Comparison of ENCODE assay signal across 17 cellular contexts in the genomic region with DNA sequence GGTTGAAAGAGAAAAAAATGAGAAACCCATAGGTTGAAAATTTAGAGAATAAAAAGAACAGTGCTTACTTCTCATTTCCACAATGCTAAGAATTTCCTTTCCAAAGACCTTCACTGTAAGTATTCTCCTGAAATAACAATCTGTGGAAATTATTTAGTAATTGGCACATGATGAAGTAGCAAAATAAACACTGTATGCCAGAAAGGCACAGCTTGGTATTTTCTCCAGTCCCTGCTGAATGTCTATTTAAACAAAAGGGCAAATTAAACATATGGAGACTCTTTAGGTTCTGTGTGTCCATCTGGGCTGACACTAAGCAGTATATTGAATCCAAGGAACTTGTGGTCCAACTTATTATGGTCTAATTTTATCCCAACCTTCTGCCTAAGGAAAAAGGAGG. TPM values are rescaled to one million over a fixed set of nuclear protein-coding genes. Genes with fewer than 3 reads are reported as not detected.
A peak's percentile ranks its signal among the peaks of the same experiment; 100 is the strongest.
DNase-seq lines count a peak whose midpoint lies in the region; ATAC-seq and TF ChIP-seq lines count a peak whose summit lies in the region.
"Had no signal": no experiment of that assay in that cellular context is flagged by ENCODE, and none has a peak within 500 bp of the region (broad histone marks: within the 10 kb centered on the region; RNA-seq: fewer than 3 reads in every experiment).

No MANE protein-coding gene starts in this region.

- POLR2A ChIA-PET in activated CD4-positive, alpha-beta T cell treated with anti-CD3 and anti-CD28 coated beads for 36 hours (lab: Charles Lee) = no interaction called here
- POLR2A ChIA-PET in CD4-positive, alpha-beta memory T cell (lab: Charles Lee; ENCODE audit: partially characterized antibody) = no interaction called here

- CTCF ChIA-PET in activated CD4-positive, alpha-beta T cell treated with anti-CD3 and anti-CD28 coated beads for 36 hours (lab: Charles Lee) = no interaction called here
- CTCF ChIA-PET in CD4-positive, alpha-beta memory T cell (lab: Charles Lee; ENCODE audit: partially characterized antibody) = no interaction called here

- no peaks in the 10 kb centered on the region for H3K27me3 ChIP-seq in KMS-11 (ENCODE audit: insufficient read depth, low read depth)
- H3K27me3 ChIP-seq in skeletal muscle tissue (ENCODE audit: control insufficient read depth in 3 of 3, insufficient read depth in 3 of 3, low read length in 3 of 3) = no peaks in the 10 kb centered on the region
- H3K27me3 ChIP-seq in CD4-positive, alpha-beta memory T cell (ENCODE audit: insufficient read depth, low read length) = no peaks in the 10 kb centered on the region
- H3K27me3 ChIP-seq: Peyer's patch had no signal

- intact Hi-C loops in activated CD4-positive, alpha-beta T cell treated with anti-CD3 and anti-CD28 coated beads for 36 hours (cut with DNase I, micrococcal nuclease) = no loop called here
- intact Hi-C loops in CD4-positive, alpha-beta memory T cell (cut with micrococcal nuclease) = no loop called here

- no peak for TF ChIP-seq CTCF in KMS-11 (conservative IDR thresholded peaks at IDR 0.05; ENCODE audit: low read depth, low read length)

- H3K9me3 Mint-ChIP-seq in activated CD4-positive, alpha-beta T cell treated with anti-CD3 and anti-CD28 coated beads for 36 hours (ENCODE audit: low read depth) = peaks cover 3% of the 10 kb centered on the region
- H3K9me3 Mint-ChIP-seq in CD4-positive, alpha-beta memory T cell = peaks cover 0 to 2% (median 0%) of the 10 kb centered on the region in 8 donors
- H3K9me3 Mint-ChIP-seq: effector memory CD8-positive, alpha-beta T cell had no signal

- peak; percentile 67 for DNase-seq in fibroblast of peridontal ligament (ENCODE audit: extremely low read depth)
- DNase-seq in activated CD4-positive, alpha-beta T cell treated with anti-CD3 and anti-CD28 coated beads for 48 hours = no peak
- no peak for DNase-seq in activated CD4-positive, alpha-beta T cell treated with anti-CD3 and anti-CD28 coated beads for 36 hours
- DNase-seq in CD4-positive, alpha-beta memory T cell = no peak
- DNase-seq: activated gamma-delta T cell treated with Interleukin-2 at 50 U/mL for 16 hours; CD4-positive, CD25-positive, alpha-beta regulatory T cell; effector memory CD8-positive, alpha-beta T cell; mesendoderm; NCI-H1105; Peyer's patch; small intestine; stimulated activated naive CD4-positive, alpha-beta T cell treated with Interleukin-2 at 50 U/mL for 16 hours; WERI-Rb-1 had no signal

- no peak overlapping the region for H3K27ac Mint-ChIP-seq in activated CD4-positive, alpha-beta T cell treated with anti-CD3 and anti-CD28 coated beads for 36 hours
- H3K27ac Mint-ChIP-seq in CD4-positive, alpha-beta memory T cell = no peak overlapping the region

- H3K4me3 ChIP-seq in KMS-11 (IDR thresholded peaks at IDR 0.05; ENCODE audit: insufficient read depth, low read depth, low read length) = no peak overlapping the region
- no peak overlapping the region for H3K4me3 ChIP-seq in skeletal muscle tissue (ENCODE audit: low read length in 3 of 3)
- no peak overlapping the region for H3K4me3 ChIP-seq in CD4-positive, alpha-beta memory T cell (ENCODE audit: low read length in 2 of 2)
- H3K4me3 ChIP-seq: Peyer's patch had no signal

- H3K9ac ChIP-seq in KMS-11 (no peak overlapping the region), skeletal muscle tissue (ENCODE audit: low read depth in 1 of 3, low read length in 3 of 3) (peak overlapping the region in 1 of 3 donors; percentile 20)

- H3K4me3 Mint-ChIP-seq in activated CD4-positive, alpha-beta T cell treated with anti-CD3 and anti-CD28 coated beads for 36 hours = no peak overlapping the region
- no peak overlapping the region for H3K4me3 Mint-ChIP-seq in CD4-positive, alpha-beta memory T cell
- H3K4me3 Mint-ChIP-seq: CD4-positive, CD25-positive, alpha-beta regulatory T cell; effector memory CD8-positive, alpha-beta T cell had no signal

- H4K20me1 ChIP-seq in KMS-11 (ENCODE audit: insufficient read depth) = no peaks in the 10 kb centered on the region

- H3K4me1 Mint-ChIP-seq in activated CD4-positive, alpha-beta T cell treated with anti-CD3 and anti-CD28 coated beads for 36 hours = peaks cover 5% of the 10 kb centered on the region
- H3K4me1 Mint-ChIP-seq in CD4-positive, alpha-beta memory T cell = peaks cover 4 to 8% (median 6%) of the 10 kb centered on the region in 4 donors

- ATAC-seq in SK-N-SH treated with all-trans-retinoic acid at 6 μM for 48 hours = no peak
- no peak for ATAC-seq in activated CD4-positive, alpha-beta T cell treated with anti-CD3 and anti-CD28 coated beads for 36 hours
- ATAC-seq: effector memory CD8-positive, alpha-beta T cell; HCT116 had no signal

- no peaks in the 10 kb centered on the region for H3K9me3 ChIP-seq in skeletal muscle tissue (ENCODE audit: control insufficient read depth in 3 of 3, low read length in 3 of 3)
- no peaks in the 10 kb centered on the region for H3K9me3 ChIP-seq in CD4-positive, alpha-beta memory T cell (ENCODE audit: control insufficient read depth in 1 of 2, low read length in 2 of 2)
- H3K9me3 ChIP-seq: Peyer's patch had no signal

- H3K36me3 ChIP-seq in KMS-11 (ENCODE audit: insufficient read depth) (no peaks in the 10 kb centered on the region), skeletal muscle tissue (ENCODE audit: control insufficient read depth in 3 of 3, insufficient read depth in 3 of 3, low read length in 3 of 3) (peaks cover 0 to 22% (median 0%) of the 10 kb centered on the region in 3 donors)
- peaks cover 24% of the 10 kb centered on the region for H3K36me3 ChIP-seq in CD4-positive, alpha-beta memory T cell (ENCODE audit: insufficient read depth, low read length)

- no peak overlapping the region for H2AFZ ChIP-seq in KMS-11 (ENCODE audit: low read depth)

- H3K36me3 Mint-ChIP-seq in activated CD4-positive, alpha-beta T cell treated with anti-CD3 and anti-CD28 coated beads for 36 hours (ENCODE audit: low read depth) = peaks cover 32% of the 10 kb centered on the region
- H3K36me3 Mint-ChIP-seq in CD4-positive, alpha-beta memory T cell = peaks cover 40 to 57% of the 10 kb centered on the region in 2 donors

- no peaks in the 10 kb centered on the region for H3K27me3 Mint-ChIP-seq in activated CD4-positive, alpha-beta T cell treated with anti-CD3 and anti-CD28 coated beads for 36 hours
- H3K27me3 Mint-ChIP-seq in CD4-positive, alpha-beta memory T cell = no peaks in the 10 kb centered on the region
- H3K27me3 Mint-ChIP-seq: CD4-positive, CD25-positive, alpha-beta regulatory T cell; effector memory CD8-positive, alpha-beta T cell had no signal

- H3K79me2 ChIP-seq in KMS-11 (ENCODE audit: insufficient read depth, low read depth) = no peaks in the 10 kb centered on the region; the same call in 1 of the 2 replicates

- H3K4me2 ChIP-seq in KMS-11 = peak overlapping the region; percentile 1; the same call in 1 of the 2 replicates

- peaks cover 39% of the 10 kb centered on the region for H3K4me1 ChIP-seq in KMS-11 (ENCODE audit: low read depth, poor library complexity, severe bottlenecking)
- H3K4me1 ChIP-seq in skeletal muscle tissue (ENCODE audit: control insufficient read depth in 3 of 3, insufficient read depth in 3 of 3, low read length in 3 of 3) = peaks cover 8 to 18% (median 8%) of the 10 kb centered on the region in 3 donors
- no peaks in the 10 kb centered on the region for H3K4me1 ChIP-seq in CD4-positive, alpha-beta memory T cell (ENCODE audit: insufficient read depth, low read length)
- H3K4me1 ChIP-seq: Peyer's patch had no signal

- H3K27ac ChIP-seq in KMS-11 = peak overlapping the region; percentile 91; the same call in 1 of the 2 replicates
- peak overlapping the region; percentile 20 for H3K27ac ChIP-seq in skeletal muscle tissue (ENCODE audit: low read depth, low read length)
- no peak overlapping the region for H3K27ac ChIP-seq in CD4-positive, alpha-beta memory T cell (ENCODE audit: low read depth, low read length)
- H3K27ac ChIP-seq: Peyer's patch, WERI-Rb-1 had no signal

TF ChIP-seq in SK-N-SH treated with all-trans-retinoic acid at 6 μM for 48 hours, 23 proteins besides CTCF, POLR2A, EP300 and RAD21:
- TF ChIP-seq ISL1 (CRISPR knock-in tag; IDR thresholded peaks at IDR 0.05) = 0 out of 2 replicates have a peak, but pooled peaks have one; percentile 14
- TF ChIP-seq ESRRG (CRISPR knock-in tag; IDR thresholded peaks at IDR 0.05) = no peak

RNA-seq across cellular contexts. Expression of gene CHCT1, which starts 46.1 kb away (rescaled TPM):
- 1.6 TPM for total RNA-seq in skeletal muscle tissue
- under 1 TPM; 0.32 to 0.58 TPM for total RNA-seq in activated CD4-positive, alpha-beta T cell treated with anti-CD3 and anti-CD28 coated beads for 36 hours
- total RNA-seq in CD4-positive, alpha-beta memory T cell = not detected
- under 1 TPM in 1 of 2 donors, not detected in 1; 0.54 TPM for polyA plus RNA-seq in CD4-positive, alpha-beta memory T cell
- total RNA-seq: CD4-positive, CD25-positive, alpha-beta regulatory T cell; Peyer's patch had no signal
- polyA plus RNA-seq: CD4-positive, CD25-positive, alpha-beta regulatory T cell had no signal

RNA-seq across cellular contexts. Expression of gene APPBP2, which starts 57.7 kb away (rescaled TPM):
- total RNA-seq in skeletal muscle tissue = 40.2 TPM
- 10 to 100 TPM; 21.4 to 28.8 TPM for total RNA-seq in activated CD4-positive, alpha-beta T cell treated with anti-CD3 and anti-CD28 coated beads for 36 hours
- 10 to 100 TPM; 48.4 to 50.8 TPM for total RNA-seq in CD4-positive, alpha-beta memory T cell
- polyA plus RNA-seq in CD4-positive, alpha-beta memory T cell = 10 to 100 TPM; 23.9 to 31.6 TPM
